Comparison of ENCODE assay signal across 11 cellular contexts in the genomic region with DNA sequence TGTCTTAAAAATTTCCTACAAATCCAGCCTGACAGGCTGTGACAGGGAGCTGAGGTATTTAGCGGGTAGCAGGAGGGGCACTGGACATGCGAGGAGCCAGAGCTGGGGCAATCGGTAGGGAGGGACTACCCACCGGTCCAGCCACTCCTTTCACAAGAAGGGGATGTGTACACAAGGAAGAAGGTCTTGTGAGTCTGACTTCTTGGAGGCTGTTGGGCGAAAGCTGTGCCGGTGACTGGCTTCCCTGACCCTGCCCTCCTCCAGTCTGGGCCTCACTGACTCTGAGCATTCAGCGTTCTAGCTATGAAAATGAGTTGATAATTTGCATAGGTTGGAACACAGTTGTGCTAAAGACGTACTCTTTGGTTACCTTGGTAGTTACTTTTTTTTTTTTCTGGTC. TPM values are rescaled to one million over a fixed set of nuclear protein-coding genes. Genes with fewer than 3 reads are reported as not detected.
DNase-seq lines count a peak whose midpoint lies in the region; ATAC-seq, FAIRE-seq and TF ChIP-seq lines count a peak whose summit lies in the region.
"Had no signal": no experiment of that assay in that cellular context is flagged by ENCODE, and none has a peak within 500 bp of the region (broad histone marks: within the 10 kb centered on the region; RNA-seq: fewer than 3 reads in every experiment).

No MANE protein-coding gene starts in this region.

- TF ChIP-seq CTCF in Panc1 (IDR thresholded peaks at IDR 0.05): no peak
- no peak for TF ChIP-seq CTCF in upper lobe of right lung (IDR thresholded peaks at IDR 0.05)

- ATAC-seq in GM19351 (IDR thresholded peaks at IDR 0.05; ENCODE audit: unreplicated experiment) (peak; percentile 71), HG02885 (IDR thresholded peaks at IDR 0.05; ENCODE audit: poor library complexity, unreplicated experiment) (peak; percentile 92), Panc1 (no peak), upper lobe of right lung (peak; percentile 81)

- H3K27ac ChIP-seq in Panc1 (ENCODE audit: low read length) (peak overlapping the region; percentile 18; the same call in 1 of the 2 replicates), upper lobe of right lung (no peak overlapping the region)

- H3K27me3 Mint-ChIP-seq in activated CD4-positive, alpha-beta memory T cell treated with anti-CD3 and anti-CD28 coated beads for 36 hours: no peaks in the 10 kb centered on the region

- DNase-seq in Panc1 (ENCODE audit: low read depth, low spot score) (no peak), upper lobe of right lung (peak; percentile 76), GM12892 (ENCODE audit: insufficient read length) (no peak), T1000 (lab: John Stamatoyannopoulos, UW) (no peak)
- DNase-seq in activated CD4-positive, alpha-beta memory T cell treated with anti-CD3 and anti-CD28 coated beads for 36 hours: no peak
- DNase-seq: activated CD8-positive, alpha-beta memory T cell treated with anti-CD3 and anti-CD28 coated beads, Interleukin-2, amount 50 U/mL, for 4 hours; NCI-H1105 treated with DMSO at 0.1 percent for 48 hours; T-helper 9 cell had no signal

- H3K36me3 ChIP-seq in Panc1 (ENCODE audit: control insufficient read depth, insufficient read depth, low read length): no peaks in the 10 kb centered on the region
- H3K36me3 ChIP-seq in upper lobe of right lung: no peaks in the 10 kb centered on the region

- in situ Hi-C loops in Panc1 (cut with HindIII; ENCODE audit: low pct_unique_long_range_greater_than_20kb, low sequenced_read_pairs): no loop called here

- TF ChIP-seq POLR2A in GM12892 (IDR thresholded peaks at IDR 0.05; ENCODE audit: low read depth, low read length): no peak

- H3K4me1 ChIP-seq in Panc1 (ENCODE audit: control insufficient read depth, insufficient read depth, low read length) (no peaks in the 10 kb centered on the region), upper lobe of right lung (peaks cover 20% of the 10 kb centered on the region)

- no TSS peak for BruUV-seq in Panc1 (replicated peaks; lab: Mats Ljungman, UMichigan)

- H3K27ac Mint-ChIP-seq in activated CD4-positive, alpha-beta memory T cell treated with anti-CD3 and anti-CD28 coated beads for 36 hours: no peak overlapping the region
- H3K27ac Mint-ChIP-seq: brain had no signal

- H3K4me3 Mint-ChIP-seq in activated CD4-positive, alpha-beta memory T cell treated with anti-CD3 and anti-CD28 coated beads for 36 hours: no peak overlapping the region
- H3K4me3 Mint-ChIP-seq: brain had no signal

- H3K36me3 Mint-ChIP-seq in activated CD4-positive, alpha-beta memory T cell treated with anti-CD3 and anti-CD28 coated beads for 36 hours: no peaks in the 10 kb centered on the region
- H3K36me3 Mint-ChIP-seq: brain had no signal

- FAIRE-seq in GM12892 (lab: Jason Lieb, UNC): no peak

- CTCF ChIA-PET in Panc1 (lab: Charles Lee): no interaction called here
- CTCF ChIA-PET in activated CD4-positive, alpha-beta memory T cell treated with anti-CD3 and anti-CD28 coated beads for 36 hours (lab: Charles Lee): interaction anchor here (1.0 kb wide), 1 partner anchor 15 kb away, joined by 3 read pairs; no protein-coding TSS in a partner anchor

- H3K4me1 Mint-ChIP-seq in activated CD4-positive, alpha-beta memory T cell treated with anti-CD3 and anti-CD28 coated beads for 36 hours (ENCODE audit: low read depth): no peaks in the 10 kb centered on the region
- H3K4me1 Mint-ChIP-seq: brain had no signal

- H3K27me3 ChIP-seq in Panc1 (ENCODE audit: control insufficient read depth, insufficient read depth, low read length): no peaks in the 10 kb centered on the region
- H3K27me3 ChIP-seq in upper lobe of right lung: no peaks in the 10 kb centered on the region

- no peaks in the 10 kb centered on the region; the same call in 1 of the 2 replicates for H3K9me3 ChIP-seq in Panc1 (ENCODE audit: control insufficient read depth, insufficient read depth, low read depth, low read length)
- no peaks in the 10 kb centered on the region for H3K9me3 ChIP-seq in upper lobe of right lung

- no peaks in the 10 kb centered on the region for H3K9me3 Mint-ChIP-seq in activated CD4-positive, alpha-beta memory T cell treated with anti-CD3 and anti-CD28 coated beads for 36 hours
- H3K9me3 Mint-ChIP-seq: brain had no signal

- intact Hi-C loops in Panc1 (cut with micrococcal nuclease; ENCODE audit: unreplicated experiment) (loop anchor here (2.0 kb wide), 1 partner anchor 141 kb away; the partner anchor contains the start of gene CXCL1), upper lobe of right lung (cut with DNase I) (no loop called here)
- intact Hi-C loops in activated CD4-positive, alpha-beta memory T cell treated with anti-CD3 and anti-CD28 coated beads for 36 hours (cut with micrococcal nuclease): loop anchor here (10.0 kb wide), 1 partner anchor 407 kb away; no protein-coding TSS in a partner anchor

- POLR2A ChIA-PET in Panc1 (lab: Charles Lee): no interaction called here
- POLR2A ChIA-PET in activated CD4-positive, alpha-beta memory T cell treated with anti-CD3 and anti-CD28 coated beads for 36 hours (lab: Charles Lee): no interaction called here

- H3K4me3 ChIP-seq in Panc1 (ENCODE audit: low read depth in 2 of 2, low read length in 2 of 2): no peak overlapping the region
- H3K4me3 ChIP-seq in upper lobe of right lung: no peak overlapping the region

RNA-seq across cellular contexts. Expression of gene CXCL8, which starts 12.7 kb away (rescaled TPM):
- total RNA-seq in Panc1 (2021; ENCODE audit: unreplicated experiment): 0.82 TPM
- polyA plus RNA-seq in Panc1 (2012; ENCODE audit: insufficient read length): 1.4 TPM
- 10.7 TPM for total RNA-seq in upper lobe of right lung
- polyA plus RNA-seq in GM12892 (2012; ENCODE audit: missing spikeins): 3.1 TPM
- under 1 TPM; 0.56 to 0.81 TPM for total RNA-seq in activated CD4-positive, alpha-beta memory T cell treated with anti-CD3 and anti-CD28 coated beads for 36 hours
